Comparison of ENCODE assay signal across 20 cellular contexts in genomic region chr22:38133331-38133730, GRCh38. TPM values are rescaled to one million over a fixed set of nuclear protein-coding genes. Genes with fewer than 3 reads are reported as not detected.
"Had no signal": no experiment of that assay in that cellular context is flagged by ENCODE, and none has a peak within 500 bp of the region (broad histone marks: within the 10 kb centered on the region; RNA-seq: fewer than 3 reads in every experiment).

No MANE protein-coding gene starts in this region.

- H3K27ac Mint-ChIP-seq: naive thymus-derived CD8-positive, alpha-beta T cell; progenitor cell of endocrine pancreas had no signal

- H3K9me3 ChIP-seq: mucosa of descending colon, sigmoid colon, thyroid gland, upper lobe of left lung, vagina had no signal

- H3K79me2 ChIP-seq: hepatocyte had no signal

- H2AFZ ChIP-seq: hepatocyte had no signal

- H3K27me3 Mint-ChIP-seq: naive thymus-derived CD8-positive, alpha-beta T cell; progenitor cell of endocrine pancreas had no signal

- H3K36me3 ChIP-seq: vagina had no signal

- ATAC-seq: mucosa of descending colon; naive thymus-derived CD8-positive, alpha-beta T cell had no signal

- H3K4me2 ChIP-seq: hepatocyte had no signal

- H3K4me1 Mint-ChIP-seq: naive thymus-derived CD8-positive, alpha-beta T cell had no signal

- H3K4me3 Mint-ChIP-seq: naive thymus-derived CD8-positive, alpha-beta T cell had no signal

- H3K9me3 Mint-ChIP-seq: naive thymus-derived CD8-positive, alpha-beta T cell had no signal

- H3K27me3 ChIP-seq: dorsolateral prefrontal cortex, hepatocyte, sigmoid colon, thyroid gland, upper lobe of left lung, vagina had no signal

- DNase-seq: cortex of kidney; effector CD8-positive, alpha-beta T cell; foreskin melanocyte; head of caudate nucleus; kidney glomerular epithelial cell; mammary epithelial cell; naive thymus-derived CD8-positive, alpha-beta T cell; sigmoid colon; stimulated activated CD4-positive, alpha-beta T cell treated with anti-CD3 and anti-CD28 coated beads, Interleukin-2, amount 100 ng/mL, for 48 hours; stimulated activated naive CD4-positive, alpha-beta T cell treated with Interleukin-2 at 50 U/mL for 16 hours; thyroid gland had no signal

- H3K27ac ChIP-seq: dorsolateral prefrontal cortex, hepatocyte, sigmoid colon, thyroid gland, upper lobe of left lung, vagina had no signal

- H3K4me3 ChIP-seq: dorsolateral prefrontal cortex, hepatocyte, mucosa of descending colon, sigmoid colon, skin epidermis, thyroid gland, upper lobe of left lung, vagina had no signal

- H3K4me1 ChIP-seq: thyroid gland, upper lobe of left lung, vagina had no signal

RNA-seq across cellular contexts. Expression of gene BAIAP2L2, which starts 22.8 kb away (rescaled TPM):
- total RNA-seq: vagina had no signal
- polyA plus RNA-seq: naive thymus-derived CD8-positive, alpha-beta T cell had no signal

RNA-seq across cellular contexts. Expression of gene SLC16A8, which starts 49.3 kb away (rescaled TPM):
- total RNA-seq: hepatocyte; mammary epithelial cell; mucosa of descending colon; naive thymus-derived CD8-positive, alpha-beta T cell; osteocyte had no signal
- polyA plus RNA-seq: mammary epithelial cell; naive thymus-derived CD8-positive, alpha-beta T cell; neural cell had no signal
